ENCODE assay signal across 8 cellular contexts in the genomic region with DNA sequence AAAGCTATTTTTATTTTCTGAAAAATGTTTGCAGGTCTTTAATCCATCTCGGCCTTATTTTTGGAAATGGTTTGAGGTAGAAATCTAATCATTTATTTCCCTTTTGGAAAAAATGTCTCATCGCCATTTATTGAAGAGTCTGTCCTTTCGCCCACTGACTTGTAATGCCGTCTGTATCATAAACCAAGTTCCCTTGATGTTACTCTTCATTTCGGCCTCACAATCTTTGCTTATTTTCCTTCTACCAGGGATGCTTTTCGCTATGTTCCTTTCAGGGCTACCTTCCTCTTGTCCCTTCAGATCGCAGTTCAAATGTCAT. TPM values are rescaled to one million over a fixed set of nuclear protein-coding genes. Genes with fewer than 3 reads are reported as not detected.
A peak's percentile ranks its signal among the peaks of the same experiment; 100 is the strongest.
DNase-seq lines count a peak whose midpoint lies in the region; ATAC-seq and TF ChIP-seq lines count a peak whose summit lies in the region.

No MANE protein-coding gene starts in this region.

- H3K27ac ChIP-seq in right atrium auricular region (peak overlapping the region; percentile 94 to 98), dorsolateral prefrontal cortex (peak overlapping the region; percentile 68 to 98 (median 93))

- TF ChIP-seq CTCF in right atrium auricular region (IDR thresholded peaks at IDR 0.05), result no peak
- TF ChIP-seq CTCF in dorsolateral prefrontal cortex (IDR thresholded peaks at IDR 0.05 in 54 of 56, conservative IDR thresholded peaks at IDR 0.05 in 2 of 56; ENCODE audit: low read depth in 1 of 56, partially characterized antibody in 56 of 56), result no peak
- no peak for TF ChIP-seq CTCF in GM20000 (IDR thresholded peaks at IDR 0.05; ENCODE audit: extremely low read depth, missing control alignments)

- ATAC-seq in left ventricle myocardium superior (no peak), HG03521 (IDR thresholded peaks at IDR 0.05; ENCODE audit: unreplicated experiment) (no peak)

- peak overlapping the region; percentile 99 for H3K9ac ChIP-seq in mucosa of stomach (ENCODE audit: low read length)

- intact Hi-C loops in left ventricle myocardium superior (cut with micrococcal nuclease), result no loop called here
- intact Hi-C loops in dorsolateral prefrontal cortex (cut with DNase I), result loop anchor here (1.0 to 5.0 kb wide), 4 partner anchors 63 to 290 kb away; partner anchors contain the start of genes ZMPSTE24 (in 2 of the 2), PPT1 (in 1 of the 2) and ZFP69B (in 1 of the 2)

- peaks cover 0 to 35% of the 10 kb centered on the region in 2 donors for H3K4me1 ChIP-seq in right atrium auricular region
- peaks cover 14% of the 10 kb centered on the region for H3K4me1 ChIP-seq in mucosa of stomach (ENCODE audit: control insufficient read depth, insufficient read depth, low read length)

- H3K9me3 ChIP-seq in right atrium auricular region (no peaks in the 10 kb centered on the region), mucosa of stomach (ENCODE audit: control insufficient read depth, low read length) (no peaks in the 10 kb centered on the region)

- H3K36me3 ChIP-seq in right atrium auricular region (no peaks in the 10 kb centered on the region), mucosa of stomach (ENCODE audit: control insufficient read depth, insufficient read depth, low read length) (no peaks in the 10 kb centered on the region)

- DNase-seq in right atrium auricular region (ENCODE audit: low spot score) (no peak), left ventricle myocardium superior (no peak), dorsolateral prefrontal cortex (no peak), GM20000 (ENCODE audit: low spot score) (no peak)
- DNase-seq in activated CD4-positive, CD25-positive, alpha-beta regulatory T cell (lab: John Stamatoyannopoulos, UW), result no peak
- no peak for DNase-seq in NK-92 treated with Interleukin-12 subunit alpha and Interleukin-12 subunit beta, amount 100 ng/mL, for 24 hours (lab: John Stamatoyannopoulos, UW)

- H3K4me3 ChIP-seq in right atrium auricular region, result peak overlapping the region; percentile 97 to 99
- H3K4me3 ChIP-seq in dorsolateral prefrontal cortex, result peak overlapping the region; percentile 67 to 99 (median 94)
- H3K4me3 ChIP-seq in mucosa of stomach (ENCODE audit: low read length), result peak overlapping the region; percentile 68

- no peaks in the 10 kb centered on the region for H3K27me3 ChIP-seq in right atrium auricular region
- H3K27me3 ChIP-seq in dorsolateral prefrontal cortex, result no peaks in the 10 kb centered on the region
- no peaks in the 10 kb centered on the region for H3K27me3 ChIP-seq in mucosa of stomach (ENCODE audit: control insufficient read depth, insufficient read depth, low read length)

RNA-seq across cellular contexts. Expression of gene RLF, which starts 0.4 kb away (rescaled TPM):
- total RNA-seq in right atrium auricular region, result 10 to 100 TPM; 11.4 to 12.6 TPM
- total RNA-seq in left ventricle myocardium superior, result 13.4 TPM
- total RNA-seq in dorsolateral prefrontal cortex, result 10 to 100 TPM; 21.4 to 38.0 (median 28.7) TPM
